In the genomic region with DNA sequence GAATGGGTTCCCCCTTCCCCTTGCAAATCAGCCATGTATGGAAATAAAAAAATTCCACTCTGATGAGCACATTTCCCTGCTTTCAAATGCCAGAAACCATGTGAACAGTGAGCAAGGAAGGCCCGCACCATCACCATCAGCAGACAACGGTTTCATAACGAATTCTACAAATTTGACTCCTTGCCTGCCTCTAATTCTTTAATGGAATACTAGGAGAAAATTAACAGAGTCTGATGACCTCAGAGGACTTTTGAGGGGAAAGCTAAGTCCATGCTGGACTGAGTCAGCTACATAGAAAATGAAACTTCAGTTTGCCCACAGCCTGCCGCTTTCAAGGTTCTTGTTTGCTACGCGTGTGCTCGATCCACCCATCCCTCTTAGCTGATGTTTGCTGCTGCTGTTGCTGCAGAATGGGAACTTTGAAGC, we compare ENCODE assay signal across 8 cellular contexts. TPM values are rescaled to one million over a fixed set of nuclear protein-coding genes. Genes with fewer than 3 reads are reported as not detected.
DNase-seq lines count a peak whose midpoint lies in the region; ATAC-seq and TF ChIP-seq lines count a peak whose summit lies in the region.

No MANE protein-coding gene starts in this region.

- no peaks in the 10 kb centered on the region for H4K20me1 ChIP-seq in smooth muscle cell (ENCODE audit: low read depth)

- peak overlapping the region; percentile 53 for H3K4me2 ChIP-seq in smooth muscle cell

- intact Hi-C loops in esophagus squamous epithelium (cut with DNase I): no loop called here

- no peak overlapping the region for H3K9ac ChIP-seq in smooth muscle cell (ENCODE audit: low read depth)

- peak overlapping the region in 3 of 4 donors; percentile 13 to 52 (median 21) for H3K4me3 ChIP-seq in esophagus squamous epithelium
- no peak overlapping the region for H3K4me3 ChIP-seq in smooth muscle cell

- no peak for TF ChIP-seq POLR2A in esophagus squamous epithelium (IDR thresholded peaks at IDR 0.05)

- H2AFZ ChIP-seq in smooth muscle cell (ENCODE audit: low read depth): peak overlapping the region; percentile 50

- no peaks in the 10 kb centered on the region for H3F3A ChIP-seq in smooth muscle cell (ENCODE audit: low read depth)

- H3K27ac ChIP-seq in esophagus squamous epithelium: peak overlapping the region; percentile 11 to 78 (median 71)
- H3K27ac ChIP-seq in smooth muscle cell (ENCODE audit: low read depth): peak overlapping the region; percentile 27

- H3K36me3 ChIP-seq in esophagus squamous epithelium (no peaks in the 10 kb centered on the region), smooth muscle cell (ENCODE audit: low read depth) (no peaks in the 10 kb centered on the region)

- no peaks in the 10 kb centered on the region for H3K79me2 ChIP-seq in smooth muscle cell (ENCODE audit: low read depth)

- WGBS in esophagus squamous epithelium, 2 donors: 43 to 74% methylated on average over 7 of the region's 7 CpGs
- WGBS in smooth muscle cell (ENCODE audit: low lambda C conversion rate): 75% methylated on average over 7 of the region's 7 CpGs

- H3K9me3 ChIP-seq in esophagus squamous epithelium (no peaks in the 10 kb centered on the region), smooth muscle cell (replicated peaks; ENCODE audit: low read depth) (no peaks in the 10 kb centered on the region)

- H3K27me3 ChIP-seq in esophagus squamous epithelium (no peaks in the 10 kb centered on the region), smooth muscle cell (ENCODE audit: low read depth) (no peaks in the 10 kb centered on the region)

- DNase-seq in esophagus squamous epithelium (lab: John Stamatoyannopoulos, UW) (no peak), smooth muscle cell (lab: John Stamatoyannopoulos, UW; ENCODE audit: unreplicated experiment) (no peak), occipital lobe (lab: John Stamatoyannopoulos, UW) (no peak), SHP77 treated with DMSO at 0.1 percent for 48 hours (lab: John Stamatoyannopoulos, UW) (no peak), NCI-H1105 (lab: John Stamatoyannopoulos, UW) (no peak)

- peak; percentile 73 for ATAC-seq in GM18861 (IDR thresholded peaks at IDR 0.05; ENCODE audit: unreplicated experiment)
- ATAC-seq in HG03196 (IDR thresholded peaks at IDR 0.05; ENCODE audit: unreplicated experiment): peak; percentile 69
- ATAC-seq in GM21526 (IDR thresholded peaks at IDR 0.05; ENCODE audit: low FRiP score, unreplicated experiment): no peak

- peaks cover 0 to 6% (median 0%) of the 10 kb centered on the region in 3 donors for H3K4me1 ChIP-seq in esophagus squamous epithelium
- H3K4me1 ChIP-seq in smooth muscle cell (ENCODE audit: low read depth): no peaks in the 10 kb centered on the region

- TF ChIP-seq CTCF in esophagus squamous epithelium (IDR thresholded peaks at IDR 0.05) (no peak), smooth muscle cell (IDR thresholded peaks at IDR 0.05; ENCODE audit: borderline replicate concordance, insufficient read depth, poor library complexity, severe bottlenecking) (no peak)

RNA-seq across cellular contexts. Expression of a gene that starts 46.7 kb away (rescaled TPM):
- total RNA-seq in esophagus squamous epithelium: 1 to 10 TPM in 1 of 4 donors, under 1 TPM in 3; 0.11 to 1.1 (median 0.82) TPM
- 0.49 and 2.2 TPM in 2 replicates for total RNA-seq in smooth muscle cell
- polyA plus RNA-seq in smooth muscle cell: 0.14 TPM in 1 of 2 replicates, not detected in the other
- 2.8 TPM for total RNA-seq in occipital lobe
